ENCODE assay signal across 1 cellular context in the genomic region with DNA sequence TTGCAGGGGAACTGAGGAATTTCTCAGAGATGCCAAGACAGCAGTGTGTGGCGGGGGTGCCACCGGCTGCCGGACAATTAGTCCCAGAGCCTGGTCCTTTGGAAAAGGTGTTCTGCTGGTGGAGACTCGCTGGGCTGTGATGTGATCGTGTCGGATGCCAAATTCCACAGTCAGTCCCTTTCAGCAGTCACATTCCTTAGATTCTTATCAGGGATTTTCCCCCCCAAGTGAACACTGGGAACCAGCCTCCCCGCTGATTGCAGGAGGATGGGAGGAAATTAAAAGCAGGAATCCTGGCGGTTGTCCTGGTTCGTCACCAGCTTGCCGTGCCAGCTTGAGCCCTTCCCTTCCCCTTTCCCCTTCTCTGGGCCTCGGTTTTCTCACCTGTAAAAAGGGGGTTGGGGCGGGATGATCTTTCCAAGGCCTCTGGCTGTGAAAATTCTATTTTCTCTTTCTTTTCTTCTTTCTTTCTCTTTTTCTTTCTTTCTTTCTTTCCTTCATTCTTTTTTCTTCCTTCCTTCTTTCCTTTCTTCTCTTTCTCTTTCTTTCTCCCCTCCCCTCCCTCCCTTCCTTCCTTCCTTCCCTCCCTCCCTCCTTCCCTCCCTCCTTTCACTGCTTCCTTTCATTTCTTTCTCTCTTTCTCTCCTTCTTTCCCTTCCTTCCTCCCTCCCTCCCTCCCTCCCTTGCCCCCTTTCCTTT.
A peak's percentile ranks its signal among the peaks of the same experiment; 100 is the strongest.
TF ChIP-seq lines count a peak whose summit lies in the region.

No MANE protein-coding gene starts in this region.

TF ChIP-seq in H1, 55 proteins besides CTCF, POLR2A, EP300 and RAD21:
- TF ChIP-seq HDAC2 (IDR thresholded peaks at IDR 0.05; ENCODE audit: borderline replicate concordance in 1 of 2, low read depth in 2 of 2, low read length in 2 of 2) (peak in 1 of 2 experiments; percentile 52; a peak in 2 of 4 replicates), GABPA (IDR thresholded peaks at IDR 0.05; ENCODE audit: borderline replicate concordance, insufficient read depth, low read length) (no peak), GTF2F1 (IDR thresholded peaks at IDR 0.05; ENCODE audit: borderline replicate concordance, low read depth, low read length) (no peak), POLR2AphosphoS5 (IDR thresholded peaks at IDR 0.05; ENCODE audit: low read depth, low read length) (no peak), SAP30 (IDR thresholded peaks at IDR 0.05; ENCODE audit: insufficient read depth, insufficient replicate concordance, low read length) (no peak), ZNF274 (IDR thresholded peaks at IDR 0.05; ENCODE audit: borderline replicate concordance, extremely low read depth, low read length) (no peak), JUND (IDR thresholded peaks at IDR 0.05; ENCODE audit: low read length) (peak; percentile 8; the same call in 1 of the 2 replicates), CBX5 (IDR thresholded peaks at IDR 0.05; ENCODE audit: low read depth, low read length) (no peak), CTBP2 (IDR thresholded peaks at IDR 0.05; ENCODE audit: borderline replicate concordance, insufficient read depth, insufficient read length, low read length) (peak; percentile 88), RNF2 (IDR thresholded peaks at IDR 0.05; ENCODE audit: borderline replicate concordance, low read depth, low read length, missing control alignments, poor library complexity, severe bottlenecking) (no peak), CREB1 (IDR thresholded peaks at IDR 0.05) (peak; percentile 57; the same call in 1 of the 2 replicates), EZH2 (IDR thresholded peaks at IDR 0.05; ENCODE audit: low read depth, low read length, severe bottlenecking) (no peak), POU5F1 (IDR thresholded peaks at IDR 0.05; ENCODE audit: low read depth, low read length) (no peak), SIX5 (IDR thresholded peaks at IDR 0.05; ENCODE audit: low read depth, low read length) (no peak), TEAD4 (IDR thresholded peaks at IDR 0.05; ENCODE audit: low read depth, low read length) (peak; percentile 96), MAFK (IDR thresholded peaks at IDR 0.05; ENCODE audit: low read depth, low read length) (no peak), EGR1 (IDR thresholded peaks at IDR 0.05; ENCODE audit: borderline replicate concordance, low read depth, low read length) (0 out of 2 replicates have a peak, but pooled peaks have one; percentile 34), TAF1 (IDR thresholded peaks at IDR 0.05; ENCODE audit: low read depth, low read length) (peak; percentile 36), HDAC6 (IDR thresholded peaks at IDR 0.05; ENCODE audit: low read depth, low read length) (no peak), RXRA (IDR thresholded peaks at IDR 0.05; ENCODE audit: insufficient read depth, low read depth, low read length) (no peak), TCF12 (IDR thresholded peaks at IDR 0.05; ENCODE audit: low read depth, low read length) (peak; percentile 63; the same call in 1 of the 2 replicates), TBP (IDR thresholded peaks at IDR 0.05; ENCODE audit: low read depth, low read length) (peak; percentile 52), SUZ12 (IDR thresholded peaks at IDR 0.05; ENCODE audit: low read length) (no peak), RBBP5 (IDR thresholded peaks at IDR 0.05; ENCODE audit: borderline replicate concordance, low read depth, low read length) (peak; percentile 60; the same call in 1 of the 2 replicates), KDM5A (IDR thresholded peaks at IDR 0.05; ENCODE audit: low read length) (no peak), SP1 (IDR thresholded peaks at IDR 0.05; ENCODE audit: low read depth, low read length) (peak; percentile 82), RFX5 (IDR thresholded peaks at IDR 0.05; ENCODE audit: borderline replicate concordance, low read depth, low read length) (no peak), KDM1A (IDR thresholded peaks at IDR 0.05; ENCODE audit: borderline replicate concordance, low read length) (peak; percentile 86), CHD1 (IDR thresholded peaks at IDR 0.05; ENCODE audit: low read depth, low read length) (no peak), FOSL1 (IDR thresholded peaks at IDR 0.05; ENCODE audit: insufficient read depth, low read depth, low read length) (no peak), SIN3A (conservative IDR thresholded peaks at IDR 0.05 in 1 of 2, IDR thresholded peaks at IDR 0.05 in 1 of 2; ENCODE audit: low read depth in 1 of 2, low read length in 2 of 2) (no peak; a peak in 1 of 4 replicates), ASH2L (IDR thresholded peaks at IDR 0.05; ENCODE audit: low read length) (no peak), TAF7 (optimal IDR thresholded peaks at IDR 0.05; ENCODE audit: borderline replicate concordance, low read depth, low read length) (no peak), BACH1 (IDR thresholded peaks at IDR 0.05; ENCODE audit: low read length) (0 out of 2 replicates have a peak, but pooled peaks have one; percentile 46), YY1 (IDR thresholded peaks at IDR 0.05; ENCODE audit: low read depth, low read length) (peak; percentile 51; the same call in 1 of the 2 replicates)
- TF ChIP-seq, protein P1, sequence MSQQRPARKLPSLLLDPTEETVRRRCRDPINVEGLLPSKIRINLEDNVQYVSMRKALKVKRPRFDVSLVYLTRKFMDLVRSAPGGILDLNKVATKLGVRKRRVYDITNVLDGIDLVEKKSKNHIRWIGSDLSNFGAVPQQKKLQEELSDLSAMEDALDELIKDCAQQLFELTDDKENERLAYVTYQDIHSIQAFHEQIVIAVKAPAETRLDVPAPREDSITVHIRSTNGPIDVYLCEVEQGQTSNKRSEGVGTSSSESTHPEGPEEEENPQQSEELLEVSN (IDR thresholded peaks at IDR 0.05) = no peak
- TF ChIP-seq, protein P2, sequence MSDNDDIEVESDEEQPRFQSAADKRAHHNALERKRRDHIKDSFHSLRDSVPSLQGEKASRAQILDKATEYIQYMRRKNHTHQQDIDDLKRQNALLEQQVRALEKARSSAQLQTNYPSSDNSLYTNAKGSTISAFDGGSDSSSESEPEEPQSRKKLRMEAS (IDR thresholded peaks at IDR 0.05) = 0 out of 2 replicates have a peak, but pooled peaks have one; percentile 35
- TF ChIP-seq, protein P3, sequence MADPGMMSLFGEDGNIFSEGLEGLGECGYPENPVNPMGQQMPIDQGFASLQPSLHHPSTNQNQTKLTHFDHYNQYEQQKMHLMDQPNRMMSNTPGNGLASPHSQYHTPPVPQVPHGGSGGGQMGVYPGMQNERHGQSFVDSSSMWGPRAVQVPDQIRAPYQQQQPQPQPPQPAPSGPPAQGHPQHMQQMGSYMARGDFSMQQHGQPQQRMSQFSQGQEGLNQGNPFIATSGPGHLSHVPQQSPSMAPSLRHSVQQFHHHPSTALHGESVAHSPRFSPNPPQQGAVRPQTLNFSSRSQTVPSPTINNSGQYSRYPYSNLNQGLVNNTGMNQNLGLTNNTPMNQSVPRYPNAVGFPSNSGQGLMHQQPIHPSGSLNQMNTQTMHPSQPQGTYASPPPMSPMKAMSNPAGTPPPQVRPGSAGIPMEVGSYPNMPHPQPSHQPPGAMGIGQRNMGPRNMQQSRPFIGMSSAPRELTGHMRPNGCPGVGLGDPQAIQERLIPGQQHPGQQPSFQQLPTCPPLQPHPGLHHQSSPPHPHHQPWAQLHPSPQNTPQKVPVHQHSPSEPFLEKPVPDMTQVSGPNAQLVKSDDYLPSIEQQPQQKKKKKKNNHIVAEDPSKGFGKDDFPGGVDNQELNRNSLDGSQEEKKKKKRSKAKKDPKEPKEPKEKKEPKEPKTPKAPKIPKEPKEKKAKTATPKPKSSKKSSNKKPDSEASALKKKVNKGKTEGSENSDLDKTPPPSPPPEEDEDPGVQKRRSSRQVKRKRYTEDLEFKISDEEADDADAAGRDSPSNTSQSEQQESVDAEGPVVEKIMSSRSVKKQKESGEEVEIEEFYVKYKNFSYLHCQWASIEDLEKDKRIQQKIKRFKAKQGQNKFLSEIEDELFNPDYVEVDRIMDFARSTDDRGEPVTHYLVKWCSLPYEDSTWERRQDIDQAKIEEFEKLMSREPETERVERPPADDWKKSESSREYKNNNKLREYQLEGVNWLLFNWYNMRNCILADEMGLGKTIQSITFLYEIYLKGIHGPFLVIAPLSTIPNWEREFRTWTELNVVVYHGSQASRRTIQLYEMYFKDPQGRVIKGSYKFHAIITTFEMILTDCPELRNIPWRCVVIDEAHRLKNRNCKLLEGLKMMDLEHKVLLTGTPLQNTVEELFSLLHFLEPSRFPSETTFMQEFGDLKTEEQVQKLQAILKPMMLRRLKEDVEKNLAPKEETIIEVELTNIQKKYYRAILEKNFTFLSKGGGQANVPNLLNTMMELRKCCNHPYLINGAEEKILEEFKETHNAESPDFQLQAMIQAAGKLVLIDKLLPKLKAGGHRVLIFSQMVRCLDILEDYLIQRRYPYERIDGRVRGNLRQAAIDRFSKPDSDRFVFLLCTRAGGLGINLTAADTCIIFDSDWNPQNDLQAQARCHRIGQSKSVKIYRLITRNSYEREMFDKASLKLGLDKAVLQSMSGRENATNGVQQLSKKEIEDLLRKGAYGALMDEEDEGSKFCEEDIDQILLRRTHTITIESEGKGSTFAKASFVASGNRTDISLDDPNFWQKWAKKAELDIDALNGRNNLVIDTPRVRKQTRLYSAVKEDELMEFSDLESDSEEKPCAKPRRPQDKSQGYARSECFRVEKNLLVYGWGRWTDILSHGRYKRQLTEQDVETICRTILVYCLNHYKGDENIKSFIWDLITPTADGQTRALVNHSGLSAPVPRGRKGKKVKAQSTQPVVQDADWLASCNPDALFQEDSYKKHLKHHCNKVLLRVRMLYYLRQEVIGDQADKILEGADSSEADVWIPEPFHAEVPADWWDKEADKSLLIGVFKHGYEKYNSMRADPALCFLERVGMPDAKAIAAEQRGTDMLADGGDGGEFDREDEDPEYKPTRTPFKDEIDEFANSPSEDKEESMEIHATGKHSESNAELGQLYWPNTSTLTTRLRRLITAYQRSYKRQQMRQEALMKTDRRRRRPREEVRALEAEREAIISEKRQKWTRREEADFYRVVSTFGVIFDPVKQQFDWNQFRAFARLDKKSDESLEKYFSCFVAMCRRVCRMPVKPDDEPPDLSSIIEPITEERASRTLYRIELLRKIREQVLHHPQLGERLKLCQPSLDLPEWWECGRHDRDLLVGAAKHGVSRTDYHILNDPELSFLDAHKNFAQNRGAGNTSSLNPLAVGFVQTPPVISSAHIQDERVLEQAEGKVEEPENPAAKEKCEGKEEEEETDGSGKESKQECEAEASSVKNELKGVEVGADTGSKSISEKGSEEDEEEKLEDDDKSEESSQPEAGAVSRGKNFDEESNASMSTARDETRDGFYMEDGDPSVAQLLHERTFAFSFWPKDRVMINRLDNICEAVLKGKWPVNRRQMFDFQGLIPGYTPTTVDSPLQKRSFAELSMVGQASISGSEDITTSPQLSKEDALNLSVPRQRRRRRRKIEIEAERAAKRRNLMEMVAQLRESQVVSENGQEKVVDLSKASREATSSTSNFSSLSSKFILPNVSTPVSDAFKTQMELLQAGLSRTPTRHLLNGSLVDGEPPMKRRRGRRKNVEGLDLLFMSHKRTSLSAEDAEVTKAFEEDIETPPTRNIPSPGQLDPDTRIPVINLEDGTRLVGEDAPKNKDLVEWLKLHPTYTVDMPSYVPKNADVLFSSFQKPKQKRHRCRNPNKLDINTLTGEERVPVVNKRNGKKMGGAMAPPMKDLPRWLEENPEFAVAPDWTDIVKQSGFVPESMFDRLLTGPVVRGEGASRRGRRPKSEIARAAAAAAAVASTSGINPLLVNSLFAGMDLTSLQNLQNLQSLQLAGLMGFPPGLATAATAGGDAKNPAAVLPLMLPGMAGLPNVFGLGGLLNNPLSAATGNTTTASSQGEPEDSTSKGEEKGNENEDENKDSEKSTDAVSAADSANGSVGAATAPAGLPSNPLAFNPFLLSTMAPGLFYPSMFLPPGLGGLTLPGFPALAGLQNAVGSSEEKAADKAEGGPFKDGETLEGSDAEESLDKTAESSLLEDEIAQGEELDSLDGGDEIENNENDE (IDR thresholded peaks at IDR 0.05; ENCODE audit: insufficient replicate concordance, low read length) = peak; percentile 21
- TF ChIP-seq, protein P4, sequence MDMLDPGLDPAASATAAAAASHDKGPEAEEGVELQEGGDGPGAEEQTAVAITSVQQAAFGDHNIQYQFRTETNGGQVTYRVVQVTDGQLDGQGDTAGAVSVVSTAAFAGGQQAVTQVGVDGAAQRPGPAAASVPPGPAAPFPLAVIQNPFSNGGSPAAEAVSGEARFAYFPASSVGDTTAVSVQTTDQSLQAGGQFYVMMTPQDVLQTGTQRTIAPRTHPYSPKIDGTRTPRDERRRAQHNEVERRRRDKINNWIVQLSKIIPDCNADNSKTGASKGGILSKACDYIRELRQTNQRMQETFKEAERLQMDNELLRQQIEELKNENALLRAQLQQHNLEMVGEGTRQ (IDR thresholded peaks at IDR 0.05; ENCODE audit: low read length) = no peak
